ENCODE assay signal across 1 cellular context in the genomic region with DNA sequence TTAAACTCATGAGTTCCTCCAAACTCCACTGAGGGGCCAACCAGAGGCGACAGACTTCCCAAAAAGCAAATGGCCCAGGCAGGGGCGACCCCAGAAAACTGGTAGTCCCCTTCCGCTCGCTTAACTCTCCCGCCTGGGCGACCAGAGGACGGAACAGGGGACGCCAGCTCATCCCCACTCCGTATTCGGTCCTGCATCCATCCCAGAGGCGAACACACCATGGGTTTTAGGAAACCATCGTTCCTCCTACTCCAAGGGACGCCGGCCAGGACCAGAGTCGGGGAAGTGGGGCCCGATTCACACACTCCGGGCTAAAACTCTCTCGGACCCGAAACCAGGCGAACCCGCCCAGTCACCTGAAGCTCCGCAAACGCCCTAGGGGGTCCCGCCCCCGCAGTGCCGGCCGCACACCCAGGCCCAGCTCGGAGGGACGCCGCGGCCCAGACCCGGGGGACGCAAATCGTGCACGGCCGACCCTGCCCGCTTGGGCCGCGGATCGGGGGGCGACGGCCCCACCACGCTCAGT.
TF ChIP-seq lines count a peak whose summit lies in the region.

No MANE protein-coding gene starts in this region.

TF ChIP-seq in GM12878, 131 proteins besides CTCF, POLR2A, EP300 and RAD21 (continued from another document):
- TF ChIP-seq, protein P1, sequence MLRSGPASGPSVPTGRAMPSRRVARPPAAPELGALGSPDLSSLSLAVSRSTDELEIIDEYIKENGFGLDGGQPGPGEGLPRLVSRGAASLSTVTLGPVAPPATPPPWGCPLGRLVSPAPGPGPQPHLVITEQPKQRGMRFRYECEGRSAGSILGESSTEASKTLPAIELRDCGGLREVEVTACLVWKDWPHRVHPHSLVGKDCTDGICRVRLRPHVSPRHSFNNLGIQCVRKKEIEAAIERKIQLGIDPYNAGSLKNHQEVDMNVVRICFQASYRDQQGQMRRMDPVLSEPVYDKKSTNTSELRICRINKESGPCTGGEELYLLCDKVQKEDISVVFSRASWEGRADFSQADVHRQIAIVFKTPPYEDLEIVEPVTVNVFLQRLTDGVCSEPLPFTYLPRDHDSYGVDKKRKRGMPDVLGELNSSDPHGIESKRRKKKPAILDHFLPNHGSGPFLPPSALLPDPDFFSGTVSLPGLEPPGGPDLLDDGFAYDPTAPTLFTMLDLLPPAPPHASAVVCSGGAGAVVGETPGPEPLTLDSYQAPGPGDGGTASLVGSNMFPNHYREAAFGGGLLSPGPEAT (IDR thresholded peaks at IDR 0.05; ENCODE audit: low read depth) = 0 out of 2 replicates have a peak, but pooled peaks have one; percentile 23
- TF ChIP-seq LARP7 (IDR thresholded peaks at IDR 0.05) (peak; percentile 50; the same call in 1 of the 2 replicates), MYC (IDR thresholded peaks at IDR 0.05; ENCODE audit: insufficient read depth, insufficient read length, insufficient replicate concordance, low read length, severe bottlenecking) (no peak), BHLHE40 (IDR thresholded peaks at IDR 0.05; ENCODE audit: borderline replicate concordance in 1 of 2, low read depth in 2 of 2, low read length in 1 of 2) (no peak), YBX1 (IDR thresholded peaks at IDR 0.05) (no peak), GATAD2B (conservative IDR thresholded peaks at IDR 0.05; ENCODE audit: low read depth) (peak; percentile 89; the same call in 1 of the 2 replicates)
- TF ChIP-seq, protein P2, sequence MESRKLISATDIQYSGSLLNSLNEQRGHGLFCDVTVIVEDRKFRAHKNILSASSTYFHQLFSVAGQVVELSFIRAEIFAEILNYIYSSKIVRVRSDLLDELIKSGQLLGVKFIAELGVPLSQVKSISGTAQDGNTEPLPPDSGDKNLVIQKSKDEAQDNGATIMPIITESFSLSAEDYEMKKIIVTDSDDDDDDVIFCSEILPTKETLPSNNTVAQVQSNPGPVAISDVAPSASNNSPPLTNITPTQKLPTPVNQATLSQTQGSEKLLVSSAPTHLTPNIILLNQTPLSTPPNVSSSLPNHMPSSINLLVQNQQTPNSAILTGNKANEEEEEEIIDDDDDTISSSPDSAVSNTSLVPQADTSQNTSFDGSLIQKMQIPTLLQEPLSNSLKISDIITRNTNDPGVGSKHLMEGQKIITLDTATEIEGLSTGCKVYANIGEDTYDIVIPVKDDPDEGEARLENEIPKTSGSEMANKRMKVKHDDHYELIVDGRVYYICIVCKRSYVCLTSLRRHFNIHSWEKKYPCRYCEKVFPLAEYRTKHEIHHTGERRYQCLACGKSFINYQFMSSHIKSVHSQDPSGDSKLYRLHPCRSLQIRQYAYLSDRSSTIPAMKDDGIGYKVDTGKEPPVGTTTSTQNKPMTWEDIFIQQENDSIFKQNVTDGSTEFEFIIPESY (IDR thresholded peaks at IDR 0.05) = no peak
